In genomic region chr14:54606178-54606577, GRCh38 we compare ENCODE assay signal across 14 cellular contexts. TPM values are rescaled to one million over a fixed set of nuclear protein-coding genes. Genes with fewer than 3 reads are reported as not detected.
DNase-seq lines count a peak whose midpoint lies in the region; ATAC-seq, FAIRE-seq and TF ChIP-seq lines count a peak whose summit lies in the region.
"Had no signal": no experiment of that assay in that cellular context is flagged by ENCODE, and none has a peak within 500 bp of the region (broad histone marks: within the 10 kb centered on the region; RNA-seq: fewer than 3 reads in every experiment).

No MANE protein-coding gene starts in this region.

- peaks cover 7% of the 10 kb centered on the region; the same call in 2 of the 3 replicates for H3K4me1 Mint-ChIP-seq in GM23338
- peaks cover 57% of the 10 kb centered on the region for H3K4me1 Mint-ChIP-seq in astrocyte (ENCODE audit: low read depth, unreplicated experiment)

- H3K4me2 ChIP-seq in GM23338 (no peak overlapping the region), astrocyte (ENCODE audit: low read length) (peak overlapping the region; percentile 62)

- H3K9ac ChIP-seq in astrocyte (ENCODE audit: low read length) (peak overlapping the region; percentile 57), skeletal muscle tissue (ENCODE audit: low read depth in 1 of 3, low read length in 3 of 3) (peak overlapping the region in 1 of 3 donors; percentile 35)
- H3K9ac ChIP-seq: parathyroid adenoma had no signal

- H3K36me3 Mint-ChIP-seq in GM23338 (ENCODE audit: low read depth), result no peaks in the 10 kb centered on the region
- peaks cover 8% of the 10 kb centered on the region for H3K36me3 Mint-ChIP-seq in astrocyte (ENCODE audit: low read depth, unreplicated experiment)
- H3K36me3 Mint-ChIP-seq: activated CD4-positive, alpha-beta memory T cell treated with anti-CD3 and anti-CD28 coated beads for 36 hours; activated naive CD8-positive, alpha-beta T cell had no signal

- H3K27ac ChIP-seq in GM23338 (ENCODE audit: low read depth) (no peak overlapping the region), astrocyte (ENCODE audit: low read depth, low read length) (peak overlapping the region; percentile 60), right cardiac atrium (ENCODE audit: low read length) (peak overlapping the region; percentile 30), skeletal muscle tissue (ENCODE audit: low read depth, low read length) (peak overlapping the region; percentile 59)
- H3K27ac ChIP-seq: parathyroid adenoma had no signal

- H4K20me1 ChIP-seq in GM23338 (replicated peaks; ENCODE audit: insufficient read depth), result no peaks in the 10 kb centered on the region
- peaks cover 31% of the 10 kb centered on the region for H4K20me1 ChIP-seq in astrocyte (ENCODE audit: insufficient read depth, low read length)

- no peaks in the 10 kb centered on the region for H3F3A ChIP-seq in GM23338 (replicated peaks; ENCODE audit: low read depth)

- no peak overlapping the region for H3K27ac Mint-ChIP-seq in GM23338
- H3K27ac Mint-ChIP-seq in astrocyte (ENCODE audit: unreplicated experiment), result no peak overlapping the region
- H3K27ac Mint-ChIP-seq: activated CD4-positive, alpha-beta memory T cell treated with anti-CD3 and anti-CD28 coated beads for 36 hours; activated naive CD8-positive, alpha-beta T cell had no signal

- ATAC-seq in GM23338, result peak; percentile 88
- ATAC-seq in right cardiac atrium, result peak; percentile 94 to 95
- no peak for ATAC-seq in stimulated activated naive CD8-positive, alpha-beta T cell treated with anti-CD3 and anti-CD28 coated beads, Interleukin-15, Interleukin-2, amounts not matched to agents 100 U/mL and 50 U/mL, for 24 hours

- H3K9me3 ChIP-seq in astrocyte (ENCODE audit: insufficient read depth, low read depth, low read length) (no peaks in the 10 kb centered on the region), right cardiac atrium (ENCODE audit: control insufficient read depth, low read length) (no peaks in the 10 kb centered on the region), skeletal muscle tissue (ENCODE audit: control insufficient read depth in 3 of 3, low read length in 3 of 3) (no peaks in the 10 kb centered on the region)

- no peak for TF ChIP-seq CTCF in GM23338 (conservative IDR thresholded peaks at IDR 0.05; ENCODE audit: low read depth in 2 of 2)
- no peak for TF ChIP-seq CTCF in astrocyte (IDR thresholded peaks at IDR 0.05; ENCODE audit: insufficient read depth, low read depth, low read length)
- no peak for TF ChIP-seq CTCF in GM13977 (IDR thresholded peaks at IDR 0.05; ENCODE audit: extremely low read depth, insufficient read depth, missing control alignments)

- DNase-seq in GM23338 (ENCODE audit: low spot score) (peak; percentile 59), astrocyte (ENCODE audit: low read depth) (peak; percentile 52), right cardiac atrium (peak; percentile 65 to 88 (median 85)), NOMO-1 treated with dmso at 0.1 percent for 144 hours (lab: John Stamatoyannopoulos, UW; ENCODE audit: unreplicated experiment) (no peak), GM13977 (ENCODE audit: low spot score) (no peak), NCI-H526 (lab: John Stamatoyannopoulos, UW) (no peak)
- no peak for DNase-seq in stimulated activated naive CD8-positive, alpha-beta T cell treated with anti-CD3 and anti-CD28 coated beads, Interleukin-15, Interleukin-2, amounts not matched to agents 100 U/mL and 50 U/mL, for 24 hours
- DNase-seq: activated CD4-positive, alpha-beta memory T cell treated with anti-CD3 and anti-CD28 coated beads for 36 hours; NCI-H345 had no signal

- H3K4me3 ChIP-seq in GM23338 (no peak overlapping the region), astrocyte (ENCODE audit: insufficient read depth, low read depth, low read length) (no peak overlapping the region), right cardiac atrium (ENCODE audit: low read length) (no peak overlapping the region), skeletal muscle tissue (ENCODE audit: low read length in 3 of 3) (peak overlapping the region in 1 of 3 donors; percentile 37)

- H3K9me2 ChIP-seq in GM23338 (ENCODE audit: insufficient read depth), result no peaks in the 10 kb centered on the region

- H3K36me3 ChIP-seq in GM23338 (ENCODE audit: insufficient read depth) (no peaks in the 10 kb centered on the region), astrocyte (ENCODE audit: insufficient read depth, low read length) (no peaks in the 10 kb centered on the region), skeletal muscle tissue (ENCODE audit: control insufficient read depth in 3 of 3, insufficient read depth in 3 of 3, low read length in 3 of 3) (peaks cover 0 to 5% (median 0%) of the 10 kb centered on the region in 3 donors)

- H3K9me3 Mint-ChIP-seq in GM23338, result no peaks in the 10 kb centered on the region; the same call in 2 of the 3 replicates
- H3K9me3 Mint-ChIP-seq in astrocyte (ENCODE audit: unreplicated experiment), result peaks cover 2% of the 10 kb centered on the region
- H3K9me3 Mint-ChIP-seq: activated CD4-positive, alpha-beta memory T cell treated with anti-CD3 and anti-CD28 coated beads for 36 hours; IgD-negative memory B cell had no signal

- no peak for FAIRE-seq in astrocyte (lab: Jason Lieb, UNC)
- FAIRE-seq: GM12892 had no signal

- in situ Hi-C loops in GM13977 (cut with MboI; ENCODE audit: low pct_unique_long_range_greater_than_20kb, low sequenced_read_pairs, unreplicated experiment), result no loop called here

- H3K27me3 Mint-ChIP-seq in GM23338 (ENCODE audit: insufficient read depth, low read depth, poor library complexity) (no peaks in the 10 kb centered on the region), astrocyte (ENCODE audit: low read depth, unreplicated experiment) (no peaks in the 10 kb centered on the region)
- H3K27me3 Mint-ChIP-seq: activated CD4-positive, alpha-beta memory T cell treated with anti-CD3 and anti-CD28 coated beads for 36 hours; IgD-negative memory B cell had no signal

- no peaks in the 10 kb centered on the region for H3K79me2 ChIP-seq in GM23338 (replicated peaks; ENCODE audit: insufficient read depth)
- H3K79me2 ChIP-seq in astrocyte (ENCODE audit: insufficient read depth, low read length), result peaks cover 69% of the 10 kb centered on the region
- H3K79me2 ChIP-seq: parathyroid adenoma had no signal

- H2AFZ ChIP-seq in GM23338 (no peak overlapping the region), astrocyte (ENCODE audit: low read depth, low read length) (no peak overlapping the region)
- H2AFZ ChIP-seq: parathyroid adenoma had no signal

- H3K4me1 ChIP-seq in GM23338 (ENCODE audit: insufficient read depth) (peaks cover 7% of the 10 kb centered on the region; the same call in 1 of the 2 replicates), astrocyte (ENCODE audit: insufficient read depth, low read length) (peaks cover 37% of the 10 kb centered on the region), right cardiac atrium (ENCODE audit: control insufficient read depth, insufficient read depth, low read length) (peaks cover 6% of the 10 kb centered on the region), skeletal muscle tissue (ENCODE audit: control insufficient read depth in 3 of 3, insufficient read depth in 3 of 3, low read length in 3 of 3) (peaks cover 15 to 26% (median 20%) of the 10 kb centered on the region in 3 donors)
- H3K4me1 ChIP-seq: parathyroid adenoma had no signal

- intact Hi-C loops in right cardiac atrium (cut with DNase I), result no loop called here

- no peaks in the 10 kb centered on the region for H3K27me3 ChIP-seq in GM23338 (ENCODE audit: insufficient read depth)
- H3K27me3 ChIP-seq in astrocyte (ENCODE audit: insufficient read depth, low read length), result no peaks in the 10 kb centered on the region
- H3K27me3 ChIP-seq in right cardiac atrium (ENCODE audit: control insufficient read depth, insufficient read depth), result no peaks in the 10 kb centered on the region
- no peaks in the 10 kb centered on the region for H3K27me3 ChIP-seq in skeletal muscle tissue (ENCODE audit: control insufficient read depth in 3 of 3, insufficient read depth in 3 of 3, low read length in 3 of 3)

- WGBS in right cardiac atrium, result 45% methylated on average over 10 of the region's 10 CpGs

- H3K4me3 Mint-ChIP-seq in GM23338 (no peak overlapping the region), astrocyte (ENCODE audit: unreplicated experiment) (no peak overlapping the region)
- H3K4me3 Mint-ChIP-seq: activated CD4-positive, alpha-beta memory T cell treated with anti-CD3 and anti-CD28 coated beads for 36 hours; activated naive CD8-positive, alpha-beta T cell had no signal

TF ChIP-seq in GM23338, 12 proteins besides CTCF, POLR2A, EP300 and RAD21 (continues in another document):
- no peak for TF ChIP-seq ZNF331 (CRISPR knock-in tag; IDR thresholded peaks at IDR 0.05; ENCODE audit: low read depth)
- TF ChIP-seq EZH2 (IDR thresholded peaks at IDR 0.05; ENCODE audit: low read depth, unreplicated experiment), result no peak
- TF ChIP-seq JUNB (IDR thresholded peaks at IDR 0.05; ENCODE audit: unreplicated experiment), result no peak
- no peak for TF ChIP-seq ETS1 (IDR thresholded peaks at IDR 0.05)

RNA-seq across cellular contexts. Expression of gene SAMD4A, which starts 39.2 kb away (rescaled TPM):
- 5.2 and 6.9 TPM in 2 replicates for total RNA-seq in GM23338 (2014; rRNA removed; shearing (Covaris generic))
- polyA plus RNA-seq in GM23338 (2016; fragmentation: Nextera tagmentation; extraction: Ambion mirVana) (1.1 and 1.6 TPM in 2 replicates), right cardiac atrium (57.2 TPM)
- total RNA-seq in astrocyte (68.2 and 69.0 TPM in 2 replicates), right cardiac atrium (100 to 1,000 TPM; 124 to 166 (median 144) TPM), skeletal muscle tissue (52.2 TPM)

Comparison
In these comparisons a context has a peak if more than half of its experiments do, and no peak if none do; other contexts are left out.
1. DNase-seq: peak in GM23338 (single experiment), astrocyte (single experiment) and right cardiac atrium (3 of 3); none in stimulated activated naive CD8-positive, alpha-beta T cell treated with anti-CD3 and anti-CD28 coated beads, Interleukin-15, Interleukin-2, amounts not matched to agents 100 U/mL and 50 U/mL, for 24 hours (single experiment), NOMO-1 treated with dmso at 0.1 percent for 144 hours (single experiment), GM13977 (single experiment) and NCI-H526 (0 of 2).